Comparison of ENCODE assay signal across 15 cellular contexts in genomic region chr14:68233385-68233784, GRCh38.
DNase-seq lines count a peak whose midpoint lies in the region; ATAC-seq and TF ChIP-seq lines count a peak whose summit lies in the region.
"Had no signal": no experiment of that assay in that cellular context is flagged by ENCODE, and none has a peak within 500 bp of the region (broad histone marks: within the 10 kb centered on the region; RNA-seq: fewer than 3 reads in every experiment).

No MANE protein-coding gene starts in this region.

- H3K23me2 ChIP-seq in H9 (ENCODE audit: insufficient read length, low read depth, low read length, poor library complexity, severe bottlenecking), result no peaks in the 10 kb centered on the region

- peak overlapping the region; percentile 27 to 85 for H3K27ac ChIP-seq in right atrium auricular region
- peak overlapping the region; percentile 76 to 93 (median 84) for H3K27ac ChIP-seq in gastroesophageal sphincter
- H3K27ac ChIP-seq in rectal smooth muscle tissue (ENCODE audit: low read depth, low read length), result peak overlapping the region; percentile 78
- H3K27ac ChIP-seq in uterus, result peak overlapping the region; percentile 66 to 89
- H3K27ac ChIP-seq in H9 (ENCODE audit: insufficient read length, low read depth, low read length), result no peak overlapping the region
- H3K27ac ChIP-seq: HL-60, neural progenitor cell had no signal

- intact Hi-C loops in Right ventricle myocardium superior (cut with DNase I) (no loop called here), uterus (cut with DNase I; ENCODE audit: low total_unique reads) (no loop called here)

- H4K20me1 ChIP-seq in H9 (ENCODE audit: control insufficient read depth, insufficient read depth, insufficient read length), result no peaks in the 10 kb centered on the region

- H2BK120ac ChIP-seq in H9 (ENCODE audit: low read depth, low read length, poor library complexity, severe bottlenecking), result no peak overlapping the region

- H3K9ac ChIP-seq in rectal smooth muscle tissue (ENCODE audit: low read length) (no peak overlapping the region), H9 (ENCODE audit: extremely low read depth, insufficient read length, low read length) (no peak overlapping the region)
- H3K9ac ChIP-seq: neural progenitor cell had no signal

- TF ChIP-seq POLR2A in gastroesophageal sphincter (IDR thresholded peaks at IDR 0.05) (no peak), uterus (IDR thresholded peaks at IDR 0.05) (no peak)

- no peak overlapping the region for H4K8ac ChIP-seq in H9 (replicated peaks; ENCODE audit: insufficient read length, low read depth, low read length)

- H3K36me3 ChIP-seq in right atrium auricular region, result no peaks in the 10 kb centered on the region
- H3K36me3 ChIP-seq in gastroesophageal sphincter, result no peaks in the 10 kb centered on the region
- no peaks in the 10 kb centered on the region for H3K36me3 ChIP-seq in rectal smooth muscle tissue (ENCODE audit: control insufficient read depth, insufficient read depth, low read length)
- no peaks in the 10 kb centered on the region for H3K36me3 ChIP-seq in uterus
- H3K36me3 ChIP-seq: neural progenitor cell had no signal

- H4K5ac ChIP-seq in H9 (ENCODE audit: insufficient read length, low read depth, low read length), result no peak overlapping the region

- H3K56ac ChIP-seq in H9 (ENCODE audit: insufficient read length, low read depth, low read length), result no peak overlapping the region

- no peaks in the 10 kb centered on the region for H3K9me3 ChIP-seq in right atrium auricular region
- H3K9me3 ChIP-seq in gastroesophageal sphincter, result no peaks in the 10 kb centered on the region
- no peaks in the 10 kb centered on the region for H3K9me3 ChIP-seq in uterus
- H3K9me3 ChIP-seq in H9 (ENCODE audit: control insufficient read depth, low read depth, low read length), result no peaks in the 10 kb centered on the region

- no peak overlapping the region for H3T11ph ChIP-seq in H9 (ENCODE audit: low read length)

- H3K4me3 ChIP-seq in right atrium auricular region (no peak overlapping the region), gastroesophageal sphincter (no peak overlapping the region), rectal smooth muscle tissue (ENCODE audit: low read length) (no peak overlapping the region), uterus (no peak overlapping the region)
- H3K4me3 ChIP-seq: neural progenitor cell had no signal

- no peak overlapping the region for H3K23ac ChIP-seq in H9 (ENCODE audit: insufficient read length, low read depth, low read length)

- no peak overlapping the region for H2BK5ac ChIP-seq in H9 (ENCODE audit: insufficient read length, low read length)

- H3K27ac Mint-ChIP-seq in H9, result no peak overlapping the region
- H3K27ac Mint-ChIP-seq: activated naive CD8-positive, alpha-beta T cell treated with anti-CD3 and anti-CD28 coated beads, Interleukin-2, amount 50 U/mL, for 24 hours; activated T-cell treated with anti-CD3 and anti-CD28 coated beads, Interleukin-2, amount 50 U/mL, for 72 hours; CD8-positive, alpha-beta memory T cell; neural progenitor cell had no signal

- no peak overlapping the region for H2BK15ac ChIP-seq in H9 (ENCODE audit: low read depth, low read length)

- no peak for TF ChIP-seq EP300 in gastroesophageal sphincter (IDR thresholded peaks at IDR 0.05)

- H3K4me1 Mint-ChIP-seq in H9, result no peaks in the 10 kb centered on the region; a peak in 1 of 4 replicates
- H3K4me1 Mint-ChIP-seq: activated naive CD8-positive, alpha-beta T cell treated with anti-CD3 and anti-CD28 coated beads, Interleukin-2, amount 50 U/mL, for 24 hours; CD8-positive, alpha-beta memory T cell had no signal

- no peak overlapping the region for H3K18ac ChIP-seq in H9 (ENCODE audit: insufficient read length, low read depth, low read length)

- H3K4ac ChIP-seq in H9 (ENCODE audit: low read depth, low read length), result no peak overlapping the region

- TF ChIP-seq CTCF in right atrium auricular region (IDR thresholded peaks at IDR 0.05), result no peak
- no peak for TF ChIP-seq CTCF in gastroesophageal sphincter (IDR thresholded peaks at IDR 0.05)
- TF ChIP-seq CTCF in uterus (IDR thresholded peaks at IDR 0.05), result no peak
- no peak for TF ChIP-seq CTCF in H9 (conservative IDR thresholded peaks at IDR 0.05)

- H3K27me3 ChIP-seq in right atrium auricular region, result no peaks in the 10 kb centered on the region
- no peaks in the 10 kb centered on the region for H3K27me3 ChIP-seq in gastroesophageal sphincter
- no peaks in the 10 kb centered on the region for H3K27me3 ChIP-seq in rectal smooth muscle tissue (ENCODE audit: control insufficient read depth, insufficient read depth, low read length)
- no peaks in the 10 kb centered on the region for H3K27me3 ChIP-seq in uterus
- no peaks in the 10 kb centered on the region for H3K27me3 ChIP-seq in H9 (ENCODE audit: insufficient read depth, low read length)
- H3K27me3 ChIP-seq: neural progenitor cell had no signal

- H2AK5ac ChIP-seq in H9 (ENCODE audit: insufficient read length, low read length), result no peak overlapping the region

- H2BK20ac ChIP-seq in H9 (ENCODE audit: low read depth, low read length, poor library complexity, severe bottlenecking), result no peak overlapping the region

- peaks cover 0 to 25% of the 10 kb centered on the region in 2 donors for H3K4me1 ChIP-seq in right atrium auricular region
- peaks cover 21 to 45% (median 26%) of the 10 kb centered on the region in 3 donors for H3K4me1 ChIP-seq in gastroesophageal sphincter
- H3K4me1 ChIP-seq in rectal smooth muscle tissue (ENCODE audit: control insufficient read depth, insufficient read depth, low read length), result peaks cover 40% of the 10 kb centered on the region
- peaks cover 0 to 27% of the 10 kb centered on the region in 2 donors for H3K4me1 ChIP-seq in uterus
- H3K4me1 ChIP-seq in H9 (ENCODE audit: insufficient read depth, low read length), result peaks cover 9% of the 10 kb centered on the region

- DNase-seq in right atrium auricular region (ENCODE audit: low spot score), result no peak
- DNase-seq in Right ventricle myocardium superior, result no peak
- DNase-seq in uterus, result no peak
- DNase-seq in NCI-H2029 (lab: John Stamatoyannopoulos, UW), result no peak
- no peak for DNase-seq in stimulated activated CD4-positive, alpha-beta T cell treated with anti-CD3 and anti-CD28 coated beads, Interleukin-12 subunit alpha, Interleukin-12 subunit beta, amount 100 ng/mL, for 4 hours
- DNase-seq in H9, result no peak
- DNase-seq: activated CD4-positive, alpha-beta T cell treated with anti-CD3 and anti-CD28 coated beads, Interleukin-2, amount 50 U/mL, for 4 hours; activated naive CD8-positive, alpha-beta T cell treated with anti-CD3 and anti-CD28 coated beads, Interleukin-2, amount 50 U/mL, for 24 hours; activated T-cell treated with anti-CD3 and anti-CD28 coated beads, Interleukin-2, amount 50 U/mL, for 72 hours; CD8-positive, alpha-beta memory T cell; NCI-H1694 treated with DMSO at 0.1 percent for 48 hours had no signal

- no peak overlapping the region for H3K4me2 ChIP-seq in H9 (ENCODE audit: insufficient read depth, insufficient read length, low read length)
- H3K4me2 ChIP-seq: neural progenitor cell had no signal

- H3K4me3 Mint-ChIP-seq in H9, result no peak overlapping the region
- H3K4me3 Mint-ChIP-seq: activated naive CD8-positive, alpha-beta T cell treated with anti-CD3 and anti-CD28 coated beads, Interleukin-2, amount 50 U/mL, for 24 hours; activated T-cell treated with anti-CD3 and anti-CD28 coated beads, Interleukin-2, amount 50 U/mL, for 72 hours; CD8-positive, alpha-beta memory T cell; neural progenitor cell had no signal

- no peaks in the 10 kb centered on the region for H3K27me3 Mint-ChIP-seq in H9 (ENCODE audit: low read depth)
- H3K27me3 Mint-ChIP-seq: activated naive CD8-positive, alpha-beta T cell treated with anti-CD3 and anti-CD28 coated beads, Interleukin-2, amount 50 U/mL, for 24 hours; CD8-positive, alpha-beta memory T cell had no signal

- no peak overlapping the region for H2AFZ ChIP-seq in H9 (ENCODE audit: low read length)
- H2AFZ ChIP-seq: neural progenitor cell had no signal

- no peak overlapping the region for H2BK12ac ChIP-seq in H9 (ENCODE audit: insufficient read length, low read depth, low read length)

- peaks cover 0 to 1% (median 0%) of the 10 kb centered on the region in 3 experiments; a peak in 2 of 7 replicates for H3K36me3 Mint-ChIP-seq in H9 (ENCODE audit: insufficient read depth in 1 of 3, low read depth in 3 of 3)
- H3K36me3 Mint-ChIP-seq: neural progenitor cell had no signal

- ATAC-seq in Right ventricle myocardium superior (ENCODE audit: poor library complexity) (no peak), gastroesophageal sphincter (no peak)

- no peak overlapping the region for H4K91ac ChIP-seq in H9 (ENCODE audit: insufficient read length, low read depth, low read length)

- no peaks in the 10 kb centered on the region for H3K79me1 ChIP-seq in H9 (ENCODE audit: insufficient read depth, low read depth, low read length, poor library complexity, severe bottlenecking)

- no peaks in the 10 kb centered on the region for H3K9me3 Mint-ChIP-seq in H9
- H3K9me3 Mint-ChIP-seq: activated naive CD8-positive, alpha-beta T cell treated with anti-CD3 and anti-CD28 coated beads, Interleukin-2, amount 50 U/mL, for 24 hours; activated T-cell treated with anti-CD3 and anti-CD28 coated beads, Interleukin-2, amount 50 U/mL, for 72 hours; CD8-positive, alpha-beta memory T cell; neural progenitor cell had no signal

- H3K79me2 ChIP-seq in H9 (ENCODE audit: insufficient read depth, low read length), result no peaks in the 10 kb centered on the region

- no peak overlapping the region for H3K14ac ChIP-seq in H9 (ENCODE audit: insufficient read depth, low read length)
